ENCODE assay signal across 10 cellular contexts in the genomic region with DNA sequence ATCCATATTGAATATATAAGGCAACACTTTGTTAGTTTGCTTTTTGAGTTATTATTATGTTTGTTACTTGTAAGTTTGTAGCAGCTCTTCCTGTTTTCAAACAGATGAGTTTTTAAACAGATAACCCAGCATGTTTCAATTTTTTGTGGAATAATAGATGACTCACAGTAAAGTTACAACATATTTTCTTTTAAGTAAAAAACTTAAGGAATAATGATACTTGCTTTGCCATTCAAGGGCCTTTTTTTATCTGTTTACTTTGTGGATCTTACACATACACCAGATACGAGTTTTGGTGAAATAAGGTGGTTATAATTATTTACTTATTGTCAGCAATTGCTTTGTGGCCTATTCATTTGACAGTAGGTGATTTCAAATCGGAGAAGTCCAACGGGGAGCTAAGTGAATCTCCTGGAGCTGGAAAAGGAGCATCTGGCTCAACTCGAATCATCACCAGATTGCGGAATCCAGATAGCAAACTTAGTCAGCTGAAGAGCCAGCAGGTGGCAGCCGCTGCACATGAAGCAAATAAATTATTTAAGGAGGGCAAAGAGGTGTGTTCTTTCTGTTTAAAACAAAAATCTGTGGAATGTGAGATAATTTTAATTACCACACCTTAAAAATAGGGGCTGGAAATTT.
DNase-seq lines count a peak whose midpoint lies in the region; ATAC-seq, FAIRE-seq and TF ChIP-seq lines count a peak whose summit lies in the region.
"Had no signal": no experiment of that assay in that cellular context is flagged by ENCODE, and none has a peak within 500 bp of the region (broad histone marks: within the 10 kb centered on the region; RNA-seq: fewer than 3 reads in every experiment).

No MANE protein-coding gene starts in this region.

- intact Hi-C loops in pancreas (cut with DNase I), result no loop called here
- intact Hi-C loops in esophagus squamous epithelium (cut with DNase I), result no loop called here
- intact Hi-C loops in CD4-positive, alpha-beta memory T cell (cut with micrococcal nuclease), result no loop called here

- H3K27ac ChIP-seq in endodermal cell (ENCODE audit: low read depth, low read length), result no peak overlapping the region
- no peak overlapping the region for H3K27ac ChIP-seq in pancreas
- H3K27ac ChIP-seq in esophagus squamous epithelium, result peak overlapping the region in 1 of 4 donors; percentile 13
- H3K27ac ChIP-seq in CD4-positive, alpha-beta memory T cell (ENCODE audit: low read depth, low read length), result no peak overlapping the region
- H3K27ac ChIP-seq: gastrocnemius medialis had no signal

- no peak overlapping the region for H3K9ac ChIP-seq in endodermal cell (ENCODE audit: extremely low read depth, low read length, poor library complexity, severe bottlenecking)

- H3K27ac Mint-ChIP-seq in endodermal cell, result no peak overlapping the region
- peak overlapping the region in 2 of 7 donors; percentile 33 to 42 for H3K27ac Mint-ChIP-seq in CD4-positive, alpha-beta memory T cell

- DNase-seq in GM03348 (ENCODE audit: low spot score) (peak; percentile 56), NCI-H226 (peak; percentile 60), endodermal cell (no peak), pancreas (no peak), esophagus squamous epithelium (lab: John Stamatoyannopoulos, UW) (no peak)
- DNase-seq in CD4-positive, alpha-beta memory T cell, result no peak
- DNase-seq: activated CD4-positive, alpha-beta T cell treated with anti-CD3 and anti-CD28 coated beads for 4 hours; gastrocnemius medialis had no signal

- peaks cover 68% of the 10 kb centered on the region for H3K36me3 ChIP-seq in endodermal cell (ENCODE audit: control insufficient read depth, insufficient read depth, low read length)
- H3K36me3 ChIP-seq in pancreas, result peaks cover 0 to 21% (median 10%) of the 10 kb centered on the region in 3 donors
- peaks cover 0 to 95% (median 9%) of the 10 kb centered on the region in 3 donors for H3K36me3 ChIP-seq in esophagus squamous epithelium
- peaks cover 33% of the 10 kb centered on the region for H3K36me3 ChIP-seq in CD4-positive, alpha-beta memory T cell (ENCODE audit: insufficient read depth, low read length)

- H3K4me1 ChIP-seq in endodermal cell (ENCODE audit: control insufficient read depth, insufficient read depth, low read length) (no peaks in the 10 kb centered on the region), pancreas (no peaks in the 10 kb centered on the region), esophagus squamous epithelium (no peaks in the 10 kb centered on the region)
- H3K4me1 ChIP-seq in CD4-positive, alpha-beta memory T cell (ENCODE audit: insufficient read depth, low read length), result no peaks in the 10 kb centered on the region
- H3K4me1 ChIP-seq: gastrocnemius medialis had no signal

- H3K4me3 ChIP-seq in endodermal cell (ENCODE audit: low read length) (no peak overlapping the region), pancreas (no peak overlapping the region), esophagus squamous epithelium (no peak overlapping the region)
- H3K4me3 ChIP-seq in CD4-positive, alpha-beta memory T cell (ENCODE audit: low read length in 2 of 2), result no peak overlapping the region
- H3K4me3 ChIP-seq: gastrocnemius medialis had no signal

- no peak for FAIRE-seq in pancreas (lab: Jason Lieb, UNC)

- H3K4me3 Mint-ChIP-seq in endodermal cell, result no peak overlapping the region
- H3K4me3 Mint-ChIP-seq in CD4-positive, alpha-beta memory T cell, result no peak overlapping the region

- H3K4me1 Mint-ChIP-seq in endodermal cell, result peaks cover 20% of the 10 kb centered on the region
- peaks cover 0 to 9% (median 2%) of the 10 kb centered on the region in 4 donors for H3K4me1 Mint-ChIP-seq in CD4-positive, alpha-beta memory T cell

- 87 to 97% methylated on average over 5 to 6 of the region's 6 CpGs for WGBS in endodermal cell (ENCODE audit: insufficient coverage in 1 of 2, insufficient read length in 1 of 2), 2 experiments
- WGBS in pancreas, 2 donors, result 36 to 41% methylated on average over 6 of the region's 6 CpGs
- WGBS in esophagus squamous epithelium, 2 donors, result 57 to 58% methylated on average over 6 of the region's 6 CpGs

- POLR2A ChIA-PET in CD4-positive, alpha-beta memory T cell (lab: Charles Lee; ENCODE audit: partially characterized antibody), result no interaction called here

- CTCF ChIA-PET in CD4-positive, alpha-beta memory T cell (lab: Charles Lee; ENCODE audit: partially characterized antibody), result interaction anchor here (1.0 kb wide), 1 partner anchor 536 kb away, joined by 3 read pairs; no protein-coding TSS in a partner anchor

- H3K9me3 Mint-ChIP-seq in endodermal cell, result no peaks in the 10 kb centered on the region
- H3K9me3 Mint-ChIP-seq in CD4-positive, alpha-beta memory T cell, result no peaks in the 10 kb centered on the region

- peak; percentile 47 for TF ChIP-seq CTCF in endodermal cell (conservative IDR thresholded peaks at IDR 0.05)
- no peak for TF ChIP-seq CTCF in pancreas (IDR thresholded peaks at IDR 0.05)
- TF ChIP-seq CTCF in esophagus squamous epithelium (IDR thresholded peaks at IDR 0.05), result no peak

- H3K27me3 ChIP-seq in endodermal cell (ENCODE audit: control insufficient read depth, insufficient read depth, low read length, poor library complexity, severe bottlenecking), result no peaks in the 10 kb centered on the region
- no peaks in the 10 kb centered on the region for H3K27me3 ChIP-seq in pancreas
- no peaks in the 10 kb centered on the region for H3K27me3 ChIP-seq in esophagus squamous epithelium
- H3K27me3 ChIP-seq in CD4-positive, alpha-beta memory T cell (ENCODE audit: insufficient read depth, low read length), result no peaks in the 10 kb centered on the region
- H3K27me3 ChIP-seq: gastrocnemius medialis had no signal

- ATAC-seq in pancreas, result peak in 3 of 4 donors; percentile 45 to 61 (median 55)
- no peak for ATAC-seq in HG03045 (IDR thresholded peaks at IDR 0.05; ENCODE audit: unreplicated experiment)
- no peak for ATAC-seq in GM21515 (IDR thresholded peaks at IDR 0.05; ENCODE audit: unreplicated experiment)
- ATAC-seq: gastrocnemius medialis had no signal

- no peaks in the 10 kb centered on the region for H3K9me3 ChIP-seq in endodermal cell (ENCODE audit: control insufficient read depth, low read length)
- H3K9me3 ChIP-seq in pancreas, result no peaks in the 10 kb centered on the region
- no peaks in the 10 kb centered on the region for H3K9me3 ChIP-seq in esophagus squamous epithelium
- H3K9me3 ChIP-seq in CD4-positive, alpha-beta memory T cell (ENCODE audit: control insufficient read depth in 1 of 2, low read length in 2 of 2), result no peaks in the 10 kb centered on the region
- H3K9me3 ChIP-seq: gastrocnemius medialis had no signal

- H3K36me3 Mint-ChIP-seq in endodermal cell (ENCODE audit: low read depth), result peaks cover 61% of the 10 kb centered on the region
- peaks cover 33 to 62% of the 10 kb centered on the region in 2 donors for H3K36me3 Mint-ChIP-seq in CD4-positive, alpha-beta memory T cell

- no peak for TF ChIP-seq POLR2A in esophagus squamous epithelium (IDR thresholded peaks at IDR 0.05)

- H3K27me3 Mint-ChIP-seq in endodermal cell (ENCODE audit: insufficient read depth), result no peaks in the 10 kb centered on the region
- H3K27me3 Mint-ChIP-seq in CD4-positive, alpha-beta memory T cell, result no peaks in the 10 kb centered on the region

Comparison
In these comparisons a context has a peak if more than half of its experiments do, and no peak if none do; other contexts are left out.
1. DNase-seq: peak in GM03348 (single experiment) and NCI-H226 (single experiment); none in endodermal cell (single experiment), pancreas (0 of 6), esophagus squamous epithelium (single experiment) and CD4-positive, alpha-beta memory T cell (0 of 5).
2. ATAC-seq: peak in pancreas (3 of 4); none in HG03045 (single experiment) and GM21515 (single experiment).